In the genomic region with DNA sequence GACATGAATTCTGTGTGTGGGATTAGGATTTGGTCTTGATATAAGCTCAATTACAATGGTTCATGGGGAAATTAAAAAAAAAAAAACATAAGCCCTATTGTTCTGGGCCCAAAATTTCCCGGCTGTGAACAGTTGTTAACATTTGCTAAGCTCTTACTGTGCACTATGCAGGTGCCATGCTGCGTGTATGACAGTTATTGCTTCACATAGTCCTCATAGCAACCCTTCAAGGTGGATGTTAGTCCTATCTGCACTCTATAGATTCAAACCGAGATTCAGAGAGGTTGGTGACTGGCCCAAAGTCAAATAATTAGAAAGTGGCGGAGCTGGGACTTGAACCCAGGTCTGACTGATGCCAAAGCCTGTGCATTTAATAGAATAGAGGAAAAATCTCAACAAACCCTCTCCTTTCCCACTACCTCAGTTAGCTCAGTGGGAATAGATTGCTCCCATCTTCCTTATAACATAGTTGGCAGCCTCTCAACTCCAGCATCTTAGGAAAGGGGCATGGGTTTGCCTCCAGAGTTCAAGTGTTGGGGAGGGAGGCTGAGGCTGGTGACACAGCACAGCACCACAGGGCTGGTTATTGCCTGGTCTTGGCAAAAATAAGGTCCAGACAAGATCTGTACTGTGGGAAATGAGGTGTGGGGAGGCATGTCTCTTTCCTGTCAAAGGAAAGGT, we compare ENCODE assay signal across 25 cellular contexts. TPM values are rescaled to one million over a fixed set of nuclear protein-coding genes. Genes with fewer than 3 reads are reported as not detected.
DNase-seq lines count a peak whose midpoint lies in the region; ATAC-seq, FAIRE-seq and TF ChIP-seq lines count a peak whose summit lies in the region.
"Had no signal": no experiment of that assay in that cellular context is flagged by ENCODE, and none has a peak within 500 bp of the region (broad histone marks: within the 10 kb centered on the region; RNA-seq: fewer than 3 reads in every experiment).

No MANE protein-coding gene starts in this region.

- CTCF ChIA-PET in A549 (lab: Yijun Ruan, JAX): interaction anchor here (0.7 to 3.4 kb wide), 7 partner anchors 9 to 891 kb away, joined by 3 to 12 read pairs (median 5); no protein-coding TSS in a partner anchor

- H3K36me3 ChIP-seq in bronchial epithelial cell (ENCODE audit: control insufficient read depth, insufficient read depth, low read length) (no peaks in the 10 kb centered on the region), right lobe of liver (no peaks in the 10 kb centered on the region), thyroid gland (no peaks in the 10 kb centered on the region)
- H3K36me3 ChIP-seq: MG63, upper lobe of left lung had no signal

- no peak overlapping the region; the same call in 2 of the 3 replicates for H3K4me3 ChIP-seq in A549
- H3K4me3 ChIP-seq in bronchial epithelial cell (ENCODE audit: low read depth, low read length): no peak overlapping the region
- peak overlapping the region in 1 of 3 donors; percentile 12 for H3K4me3 ChIP-seq in right lobe of liver
- H3K4me3 ChIP-seq in thyroid gland (replicated peaks in 1 of 3): no peak overlapping the region
- H3K4me3 ChIP-seq: MG63, upper lobe of left lung had no signal

- no peak for TF ChIP-seq RAD21 in A549 (conservative IDR thresholded peaks at IDR 0.05 in 1 of 2, IDR thresholded peaks at IDR 0.05 in 1 of 2)

- TF ChIP-seq EP300 in A549 (IDR thresholded peaks at IDR 0.05): no peak

- peak overlapping the region; percentile 81 for H3K4me2 ChIP-seq in A549

- FAIRE-seq in A549 (lab: Jason Lieb, UNC) (no peak), bronchial epithelial cell (lab: Jason Lieb, UNC) (no peak)

- no peak for TF ChIP-seq POLR2A in A549 (IDR thresholded peaks at IDR 0.05; ENCODE audit: low read length)
- peak; percentile 77 for TF ChIP-seq POLR2A in right lobe of liver (IDR thresholded peaks at IDR 0.05)
- TF ChIP-seq POLR2A in thyroid gland (IDR thresholded peaks at IDR 0.05): no peak

- H3K27me3 ChIP-seq in bronchial epithelial cell (ENCODE audit: control insufficient read depth, insufficient read depth, low read length): no peaks in the 10 kb centered on the region
- no peaks in the 10 kb centered on the region for H3K27me3 ChIP-seq in right lobe of liver
- H3K27me3 ChIP-seq in thyroid gland: no peaks in the 10 kb centered on the region
- H3K27me3 ChIP-seq: MG63, upper lobe of left lung had no signal

- 56% methylated on average over 4 of the region's 4 CpGs for WGBS in A549 (ENCODE audit: missing lambda C conversion rate)
- WGBS in right lobe of liver (ENCODE audit: insufficient coverage, low coverage, low lambda C conversion rate, missing lambda C conversion rate): 37% methylated on average over 4 of the region's 4 CpGs
- 92 to 96% methylated on average over 4 of the region's 4 CpGs for WGBS in thyroid gland, 2 donors

- peaks cover 52% of the 10 kb centered on the region for H3K4me1 ChIP-seq in A549
- peaks cover 0 to 50% (median 10%) of the 10 kb centered on the region in 4 donors for H3K4me1 ChIP-seq in right lobe of liver
- peaks cover 6 to 9% of the 10 kb centered on the region in 2 donors for H3K4me1 ChIP-seq in thyroid gland
- H3K4me1 ChIP-seq: parathyroid adenoma, upper lobe of left lung had no signal

- TF ChIP-seq CTCF in A549 (IDR thresholded peaks at IDR 0.05) (no peak), bronchial epithelial cell (IDR thresholded peaks at IDR 0.05; ENCODE audit: insufficient read depth, low read length, severe bottlenecking) (no peak), right lobe of liver (IDR thresholded peaks at IDR 0.05) (no peak), thyroid gland (IDR thresholded peaks at IDR 0.05) (no peak)

- no peaks in the 10 kb centered on the region for H3K9me3 ChIP-seq in A549
- no peaks in the 10 kb centered on the region for H3K9me3 ChIP-seq in right lobe of liver
- no peaks in the 10 kb centered on the region for H3K9me3 ChIP-seq in thyroid gland
- H3K9me3 ChIP-seq: upper lobe of left lung had no signal

- ATAC-seq in A549: peak; percentile 57 to 76
- ATAC-seq in right lobe of liver: peak; percentile 13 to 36 (median 20)
- ATAC-seq in HG03139 (IDR thresholded peaks at IDR 0.05; ENCODE audit: unreplicated experiment): no peak
- ATAC-seq: left ventricle myocardium superior, natural killer cell had no signal

- intact Hi-C loops in right lobe of liver (cut with DNase I): no loop called here
- intact Hi-C loops in thyroid gland (cut with DNase I): no loop called here

- DNase-seq in A549 (ENCODE audit: low read depth in 1 of 2, low spot score in 1 of 2) (no peak), LoVo (ENCODE audit: low spot score) (peak; percentile 4), bronchial epithelial cell (ENCODE audit: low read depth) (peak; percentile 37), right lobe of liver (no peak), NCI-H1436 treated with DMSO at 0.1 percent for 48 hours (lab: John Stamatoyannopoulos, UW) (no peak), Ammon's horn (ENCODE audit: low spot score) (no peak), thyroid gland (no peak)
- DNase-seq: activated B cell treated with CpG ODN at 0.5 μM for 24 hours; activated CD4-positive, alpha-beta T cell treated with anti-CD3 and anti-CD28 coated beads, Interleukin-2, amount 50 U/mL, for 48 hours; activated gamma-delta T cell; AML-193; foreskin melanocyte; hippocampal formation; immature natural killer cell; left ventricle myocardium superior; natural killer cell; NCI-H1417; NCI-H2081 treated with DMSO at 0.1 percent for 48 hours; NCI-H446; OCI-M1; SHP77; upper lobe of left lung had no signal

- H3K27ac ChIP-seq in A549 (peak overlapping the region; percentile 89 to 95), right lobe of liver (peak overlapping the region; percentile 72 to 95 (median 79)), thyroid gland (no peak overlapping the region)
- H3K27ac ChIP-seq: parathyroid adenoma, upper lobe of left lung had no signal

- POLR2A ChIA-PET in A549 (lab: Yijun Ruan, JAX): interaction anchor here (0.6 to 1.8 kb wide), 8 partner anchors 9 to 62 kb away, joined by 3 to 11 read pairs (median 5); a partner anchor contains a TSS

TF ChIP-seq in A549, 52 proteins besides CTCF, POLR2A, EP300 and RAD21:
- no peak for TF ChIP-seq CBX8 (IDR thresholded peaks at IDR 0.05)
- peak; percentile 21; the same call in 1 of the 2 replicates for TF ChIP-seq TP53 (CRISPR knock-in tag; IDR thresholded peaks at IDR 0.05)

RNA-seq across cellular contexts. Expression of a gene that starts 55.0 kb away (rescaled TPM):
- polyA plus RNA-seq in A549 (2011; rRNA removed) (160 and 163 TPM in 2 replicates), A549 (2017; fragmentation: RNase III; extraction: RNeasy Plus Mini Kit Qiagen cat#74134 plus additional on column Dnase treatment) (90.2 to 100 TPM (median 92.3 TPM) in 3 replicates)
- polyA plus RNA-seq in A549 (2012; cell fraction: cytosol; rRNA removed): 41.0 and 50.0 TPM in 2 replicates
- polyA plus RNA-seq in A549 (2012; cell fraction: nucleus; rRNA removed): 15.8 and 16.0 TPM in 2 replicates
- 63.5 and 66.8 TPM in 2 replicates for polyA minus RNA-seq in A549 (2011; rRNA and poly(A)+ RNA removed)
- total RNA-seq in bronchial epithelial cell (7.4 and 9.7 TPM in 2 replicates), right lobe of liver (10 to 100 TPM; 19.9 to 49.8 (median 34.6) TPM), thyroid gland (10 to 100 TPM; 27.0 to 56.2 (median 43.4) TPM)

Comparison
In these comparisons a context has a peak if more than half of its experiments do, and no peak if none do; other contexts are left out.
1. DNase-seq: peak in LoVo (single experiment) and bronchial epithelial cell (single experiment); none in A549 (0 of 2), right lobe of liver (0 of 3), NCI-H1436 treated with DMSO at 0.1 percent for 48 hours (single experiment), Ammon's horn (single experiment) and thyroid gland (0 of 2).
2. H3K27ac ChIP-seq: peak in A549 (2 of 2) and right lobe of liver (3 of 3); none in thyroid gland (0 of 3).